ENCODE assay signal across 32 cellular contexts in genomic region chr1:228182296-228183030, GRCh38.
"Had no signal": no experiment of that assay in that cellular context is flagged by ENCODE, and none has a peak within 500 bp of the region (broad histone marks: within the 10 kb centered on the region; RNA-seq: fewer than 3 reads in every experiment).

No MANE protein-coding gene starts in this region.

- ATAC-seq: activated naive CD8-positive, alpha-beta T cell treated with anti-CD3 and anti-CD28 coated beads, Interleukin-2, amount 50 U/mL, for 24 hours; sciatic nerve; upper lobe of right lung had no signal

- H3K4me3 ChIP-seq: esophagus squamous epithelium, heart right ventricle, left ventricle myocardium inferior, ovary, skin epidermis, thyroid gland, upper lobe of right lung had no signal

- H3K36me3 Mint-ChIP-seq: activated naive CD4-positive, alpha-beta T cell treated with anti-CD3 and anti-CD28 coated beads, Interleukin-2, amount 50 U/mL, for 24 hours had no signal

- H3K4me1 ChIP-seq: esophagus squamous epithelium had no signal

- H3K4me3 Mint-ChIP-seq: activated CD4-positive, alpha-beta memory T cell treated with anti-CD3 and anti-CD28 coated beads, Interleukin-2, amount 10 ng/mL, durations not matched to agents 7 days and 5 days; activated CD4-positive, alpha-beta T cell treated with anti-CD3 and anti-CD28 coated beads, Interleukin-2, amount 10 ng/mL, durations not matched to agents 7 days and 5 days; activated naive CD4-positive, alpha-beta T cell treated with anti-CD3 and anti-CD28 coated beads, Interleukin-2, amount 50 U/mL, for 24 hours; activated naive CD8-positive, alpha-beta T cell treated with anti-CD3 and anti-CD28 coated beads, Interleukin-2, amount 50 U/mL, for 24 hours; stimulated activated naive CD8-positive, alpha-beta T cell treated with anti-CD3 and anti-CD28 coated beads, Interleukin-15, Interleukin-2, amounts not matched to agents 100 ng/mL and 50 ng/mL, for 24 hours; T-helper 1 cell treated with Interleukin-12 subunit alpha and Interleukin-12 subunit beta and Interleukin-4 antibody, amounts not matched to agents 30 μg/mL and 1 μg/mL, for 36 hours had no signal

- H3K9ac ChIP-seq: SK-N-SH had no signal

- H3K9me3 ChIP-seq: esophagus squamous epithelium, heart right ventricle, left ventricle myocardium inferior, ovary, SK-N-SH, thyroid gland, upper lobe of right lung had no signal

- FAIRE-seq: colon, endometrium, TTC549 had no signal

- H3K27ac ChIP-seq: epithelial cell of prostate, esophagus squamous epithelium, heart right ventricle, left ventricle myocardium inferior, ovary, thyroid gland, upper lobe of right lung, VCaP had no signal

- H3K27me3 Mint-ChIP-seq: activated CD4-positive, alpha-beta memory T cell treated with anti-CD3 and anti-CD28 coated beads, Interleukin-2, amount 10 ng/mL, durations not matched to agents 7 days and 5 days; activated CD4-positive, alpha-beta T cell treated with anti-CD3 and anti-CD28 coated beads, Interleukin-2, amount 10 ng/mL, durations not matched to agents 7 days and 5 days; activated naive CD4-positive, alpha-beta T cell treated with anti-CD3 and anti-CD28 coated beads, Interleukin-2, amount 50 U/mL, for 24 hours; activated naive CD8-positive, alpha-beta T cell treated with anti-CD3 and anti-CD28 coated beads, Interleukin-2, amount 50 U/mL, for 24 hours; progenitor cell of endocrine pancreas; stimulated activated naive CD8-positive, alpha-beta T cell treated with anti-CD3 and anti-CD28 coated beads, Interleukin-15, Interleukin-2, amounts not matched to agents 100 ng/mL and 50 ng/mL, for 24 hours had no signal

- H3K27me3 ChIP-seq: esophagus squamous epithelium, heart right ventricle, ovary, thyroid gland, upper lobe of right lung had no signal

- H3K36me3 ChIP-seq: esophagus squamous epithelium, left ventricle myocardium inferior, ovary, thyroid gland, upper lobe of right lung had no signal

- DNase-seq: activated CD4-positive, alpha-beta memory T cell treated with anti-CD3 and anti-CD28 coated beads, Interleukin-2, amount 10 ng/mL, durations not matched to agents 7 days and 5 days; activated CD4-positive, alpha-beta T cell treated with anti-CD3 and anti-CD28 coated beads, Interleukin-2, amount 10 ng/mL, durations not matched to agents 7 days and 5 days; activated naive CD8-positive, alpha-beta T cell treated with anti-CD3 and anti-CD28 coated beads, Interleukin-2, amount 50 U/mL, for 24 hours; activated T-cell treated with anti-CD3 and anti-CD28 coated beads, Interleukin-2, amount 50 U/mL, for 1 hour; amygdala; central memory CD4-positive, alpha-beta T cell; dermis blood vessel endothelial cell; effector CD4-positive, alpha-beta T cell; esophagus squamous epithelium; foreskin melanocyte; heart right ventricle; left ventricle myocardium inferior; SK-N-SH; stimulated activated CD4-positive, alpha-beta T cell treated with anti-CD3 and anti-CD28 coated beads, Interleukin-1b, Interleukin-23, amount 100 ng/mL, for 48 hours; stimulated activated CD4-positive, alpha-beta T cell treated with anti-CD3 and anti-CD28 coated beads, Interleukin-4, amount 100 ng/mL, for 4 hours; substantia nigra; SW 1271; T-helper 9 cell; thyroid gland; upper lobe of right lung had no signal

- H3K4me2 ChIP-seq: SK-N-SH had no signal

- H3K27ac Mint-ChIP-seq: activated CD4-positive, alpha-beta memory T cell treated with anti-CD3 and anti-CD28 coated beads, Interleukin-2, amount 10 ng/mL, durations not matched to agents 7 days and 5 days; activated CD4-positive, alpha-beta T cell treated with anti-CD3 and anti-CD28 coated beads, Interleukin-2, amount 10 ng/mL, durations not matched to agents 7 days and 5 days; activated naive CD4-positive, alpha-beta T cell treated with anti-CD3 and anti-CD28 coated beads, Interleukin-2, amount 50 U/mL, for 24 hours; activated naive CD8-positive, alpha-beta T cell treated with anti-CD3 and anti-CD28 coated beads, Interleukin-2, amount 50 U/mL, for 24 hours; progenitor cell of endocrine pancreas; stimulated activated naive CD8-positive, alpha-beta T cell treated with anti-CD3 and anti-CD28 coated beads, Interleukin-15, Interleukin-2, amounts not matched to agents 100 ng/mL and 50 ng/mL, for 24 hours; T-helper 1 cell treated with Interleukin-12 subunit alpha and Interleukin-12 subunit beta and Interleukin-4 antibody, amounts not matched to agents 30 μg/mL and 1 μg/mL, for 36 hours had no signal

- H3K9me3 Mint-ChIP-seq: activated CD4-positive, alpha-beta memory T cell treated with anti-CD3 and anti-CD28 coated beads, Interleukin-2, amount 10 ng/mL, durations not matched to agents 7 days and 5 days; activated CD4-positive, alpha-beta T cell treated with anti-CD3 and anti-CD28 coated beads, Interleukin-2, amount 10 ng/mL, durations not matched to agents 7 days and 5 days; activated naive CD4-positive, alpha-beta T cell treated with anti-CD3 and anti-CD28 coated beads, Interleukin-2, amount 50 U/mL, for 24 hours; activated naive CD8-positive, alpha-beta T cell treated with anti-CD3 and anti-CD28 coated beads, Interleukin-2, amount 50 U/mL, for 24 hours; stimulated activated naive CD8-positive, alpha-beta T cell treated with anti-CD3 and anti-CD28 coated beads, Interleukin-15, Interleukin-2, amounts not matched to agents 100 ng/mL and 50 ng/mL, for 24 hours; T-helper 1 cell treated with Interleukin-12 subunit alpha and Interleukin-12 subunit beta and Interleukin-4 antibody, amounts not matched to agents 30 μg/mL and 1 μg/mL, for 36 hours had no signal
